Comparison of ENCODE assay signal across 1 cellular context in genomic region chr12:123270380-123271181, GRCh38.
A peak's percentile ranks its signal among the peaks of the same experiment; 100 is the strongest.
TF ChIP-seq lines count a peak whose summit lies in the region.

No MANE protein-coding gene starts in this region.

TF ChIP-seq in H1, 55 proteins besides CTCF, POLR2A, EP300 and RAD21 (continued from another document):
- TF ChIP-seq SIN3A (conservative IDR thresholded peaks at IDR 0.05 in 1 of 2, IDR thresholded peaks at IDR 0.05 in 1 of 2; ENCODE audit: low read depth in 1 of 2, low read length in 2 of 2) (0 out of 4 replicates have a peak, but pooled peaks of 1 of the 2 experiments have one; percentile 46), ZNF274 (IDR thresholded peaks at IDR 0.05; ENCODE audit: borderline replicate concordance, extremely low read depth, low read length) (no peak), TEAD4 (IDR thresholded peaks at IDR 0.05; ENCODE audit: low read depth, low read length) (no peak), RXRA (IDR thresholded peaks at IDR 0.05; ENCODE audit: insufficient read depth, low read depth, low read length) (no peak), JUN (IDR thresholded peaks at IDR 0.05; ENCODE audit: low read depth, low read length) (no peak), RFX5 (IDR thresholded peaks at IDR 0.05; ENCODE audit: borderline replicate concordance, low read depth, low read length) (no peak; the same call in 1 of the 2 replicates), SP4 (IDR thresholded peaks at IDR 0.05; ENCODE audit: low read length) (no peak), SAP30 (IDR thresholded peaks at IDR 0.05; ENCODE audit: insufficient read depth, insufficient replicate concordance, low read length) (peak; percentile 8), TAF7 (optimal IDR thresholded peaks at IDR 0.05; ENCODE audit: borderline replicate concordance, low read depth, low read length) (peak; percentile 59), SRF (IDR thresholded peaks at IDR 0.05; ENCODE audit: low read depth, low read length) (no peak), KDM4A (IDR thresholded peaks at IDR 0.05; ENCODE audit: low read depth, low read length, severe bottlenecking) (no peak), EZH2 (IDR thresholded peaks at IDR 0.05; ENCODE audit: low read depth, low read length, severe bottlenecking) (no peak), GABPA (IDR thresholded peaks at IDR 0.05; ENCODE audit: borderline replicate concordance, insufficient read depth, low read length) (no peak), POU5F1 (IDR thresholded peaks at IDR 0.05; ENCODE audit: low read depth, low read length) (no peak), BACH1 (IDR thresholded peaks at IDR 0.05; ENCODE audit: low read length) (no peak)
- TF ChIP-seq, protein P1, sequence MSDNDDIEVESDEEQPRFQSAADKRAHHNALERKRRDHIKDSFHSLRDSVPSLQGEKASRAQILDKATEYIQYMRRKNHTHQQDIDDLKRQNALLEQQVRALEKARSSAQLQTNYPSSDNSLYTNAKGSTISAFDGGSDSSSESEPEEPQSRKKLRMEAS (IDR thresholded peaks at IDR 0.05): no peak
